ENCODE assay signal across 8 cellular contexts in genomic region chr3:49121244-49121671, GRCh38. TPM values are rescaled to one million over a fixed set of nuclear protein-coding genes. Genes with fewer than 3 reads are reported as not detected.
DNase-seq lines count a peak whose midpoint lies in the region; ATAC-seq and TF ChIP-seq lines count a peak whose summit lies in the region.

No MANE protein-coding gene starts in this region.

- H3K4me1 ChIP-seq in lower lobe of right lung (peaks cover 20% of the 10 kb centered on the region), tibial artery (peaks cover 5 to 26% (median 20%) of the 10 kb centered on the region in 4 donors)

- DNase-seq in activated T-cell treated with anti-CD3 and anti-CD28 coated beads, Interleukin-2, amount 50 U/mL, for 24 hours: no peak
- DNase-seq in activated T-cell treated with anti-CD3 and anti-CD28 coated beads, Interleukin-2, amount 50 U/mL, for 1 hour: no peak
- DNase-seq in lower lobe of right lung: no peak
- DNase-seq in tibial artery: no peak
- no peak for DNase-seq in OCI-M1 (lab: John Stamatoyannopoulos, UW)
- no peak for DNase-seq in NCI-H1048 (lab: John Stamatoyannopoulos, UW)

- intact Hi-C loops in lower lobe of right lung (cut with DNase I) (no loop called here), tibial artery (cut with DNase I; ENCODE audit: low total_unique reads) (no loop called here)

- peaks cover 34% of the 10 kb centered on the region for H3K36me3 Mint-ChIP-seq in activated T-cell treated with anti-CD3 and anti-CD28 coated beads, Interleukin-2, amount 50 U/mL, for 24 hours (ENCODE audit: low read depth)

- 80 to 82% (median 80%) methylated on average over 14 of the region's 14 CpGs for WGBS in adipose tissue, 3 donors

- peaks cover 84% of the 10 kb centered on the region for H3K36me3 ChIP-seq in lower lobe of right lung
- H3K36me3 ChIP-seq in tibial artery: peaks cover 72 to 81% (median 80%) of the 10 kb centered on the region in 3 donors

- peaks cover 27% of the 10 kb centered on the region for H3K4me1 Mint-ChIP-seq in activated T-cell treated with anti-CD3 and anti-CD28 coated beads, Interleukin-2, amount 50 U/mL, for 24 hours (ENCODE audit: low read depth)

- H3K4me3 ChIP-seq in lower lobe of right lung (peak overlapping the region; percentile 99), tibial artery (peak overlapping the region; percentile 80 to 83)

- TF ChIP-seq CTCF in lower lobe of right lung (IDR thresholded peaks at IDR 0.05): no peak
- TF ChIP-seq CTCF in tibial artery (IDR thresholded peaks at IDR 0.05): no peak

- H3K9me3 ChIP-seq in lower lobe of right lung (no peaks in the 10 kb centered on the region), tibial artery (no peaks in the 10 kb centered on the region)

- no peak for TF ChIP-seq POLR2A in GM18505 (IDR thresholded peaks at IDR 0.05; ENCODE audit: borderline replicate concordance, extremely low read depth, insufficient read depth, insufficient read length)

- H3K9me3 Mint-ChIP-seq in activated T-cell treated with anti-CD3 and anti-CD28 coated beads, Interleukin-2, amount 50 U/mL, for 24 hours: no peaks in the 10 kb centered on the region

- ATAC-seq in lower lobe of right lung (no peak), GM18505 (IDR thresholded peaks at IDR 0.05; ENCODE audit: unreplicated experiment) (no peak)

- H3K27me3 Mint-ChIP-seq in activated T-cell treated with anti-CD3 and anti-CD28 coated beads, Interleukin-2, amount 50 U/mL, for 24 hours: no peaks in the 10 kb centered on the region

- peak overlapping the region; percentile 93 for H3K27ac Mint-ChIP-seq in activated T-cell treated with anti-CD3 and anti-CD28 coated beads, Interleukin-2, amount 50 U/mL, for 24 hours

- no peaks in the 10 kb centered on the region for H3K27me3 ChIP-seq in lower lobe of right lung (ENCODE audit: low read depth)
- no peaks in the 10 kb centered on the region for H3K27me3 ChIP-seq in tibial artery

- H3K27ac ChIP-seq in adipose tissue (ENCODE audit: low read depth, low read length) (peak overlapping the region; percentile 6), lower lobe of right lung (peak overlapping the region; percentile 97), tibial artery (peak overlapping the region; percentile 91 to 96)

- peak overlapping the region; percentile 87 for H3K4me3 Mint-ChIP-seq in activated T-cell treated with anti-CD3 and anti-CD28 coated beads, Interleukin-2, amount 50 U/mL, for 24 hours

RNA-seq across cellular contexts. Expression of gene USP19, which starts 0.6 kb away (rescaled TPM):
- 10 to 100 TPM; 17.6 to 29.8 (median 19.3) TPM for polyA plus RNA-seq in adipose tissue
- total RNA-seq in lower lobe of right lung: 60.4 TPM

RNA-seq across cellular contexts. Expression of gene LAMB2, which starts 11.6 kb away (rescaled TPM):
- polyA plus RNA-seq in adipose tissue: 100 to 1,000 TPM in 2 of 3 donors, 10 to 100 TPM in 1; 90.5 to 300 (median 195) TPM
- total RNA-seq in lower lobe of right lung: 410 TPM

RNA-seq across cellular contexts. Expression of gene QARS1, which starts 16.7 kb away (rescaled TPM):
- polyA plus RNA-seq in adipose tissue: 100 to 1,000 TPM; 169 to 228 (median 189) TPM
- 198 TPM for total RNA-seq in lower lobe of right lung

RNA-seq across cellular contexts. Expression of gene QRICH1, which starts 27.4 kb away (rescaled TPM):
- polyA plus RNA-seq in adipose tissue: 10 to 100 TPM; 20.3 to 42.2 (median 22.0) TPM
- 85.4 TPM for total RNA-seq in lower lobe of right lung

RNA-seq across cellular contexts. Expression of gene CCDC71, which starts 44.9 kb away (rescaled TPM):
- 10 to 100 TPM in 1 of 3 donors, 1 to 10 TPM in 2; 8.0 to 18.7 (median 9.1) TPM for polyA plus RNA-seq in adipose tissue
- 23.4 TPM for total RNA-seq in lower lobe of right lung

Comparison
In these comparisons a context has a peak if more than half of its experiments do, and no peak if none do; other contexts are left out.
1. H3K27ac ChIP-seq: peak in every context shown above with its lines; median percentile 97 in lower lobe of right lung; 94 in tibial artery; 6 in adipose tissue.